In genomic region chr17:45266372-45266926, GRCh38 we compare ENCODE assay signal across 25 cellular contexts. TPM values are rescaled to one million over a fixed set of nuclear protein-coding genes. Genes with fewer than 3 reads are reported as not detected.
DNase-seq lines count a peak whose midpoint lies in the region; ATAC-seq and TF ChIP-seq lines count a peak whose summit lies in the region.
"Had no signal": no experiment of that assay in that cellular context is flagged by ENCODE, and none has a peak within 500 bp of the region (broad histone marks: within the 10 kb centered on the region; RNA-seq: fewer than 3 reads in every experiment).

No MANE protein-coding gene starts in this region.

- in situ Hi-C loops in IMR-90 (cut with MboI; ENCODE audit: low sequenced_read_pairs): no loop called here

- no peak for TF ChIP-seq CTCF in IMR-90 (conservative IDR thresholded peaks at IDR 0.05; ENCODE audit: low read depth, low read length)

- H2BK12ac ChIP-seq in mesenchymal stem cell (ENCODE audit: low read length in 2 of 2): no peak overlapping the region

- H3K27ac ChIP-seq in IMR-90 (ENCODE audit: insufficient read depth, low read length) (peak overlapping the region; percentile 2; the same call in 1 of the 2 replicates), mesenchymal stem cell (ENCODE audit: low read length, poor library complexity, severe bottlenecking) (peak overlapping the region; percentile 67)
- H3K27ac ChIP-seq: uterus had no signal

- H2BK20ac ChIP-seq in IMR-90 (ENCODE audit: low read depth, low read length): no peak overlapping the region

- no peak overlapping the region for H3K4me3 Mint-ChIP-seq in activated naive CD4-positive, alpha-beta T cell treated with anti-CD3 and anti-CD28 coated beads for 36 hours
- no peak overlapping the region for H3K4me3 Mint-ChIP-seq in activated naive CD4-positive, alpha-beta T cell treated with anti-CD3 and anti-CD28 coated beads, Interleukin-2, amount 10 ng/mL, durations not matched to agents 7 days and 5 days
- no peak overlapping the region for H3K4me3 Mint-ChIP-seq in stimulated activated effector memory CD8-positive, alpha-beta T cell treated with anti-CD3 and anti-CD28 coated beads, Interleukin-12 subunit alpha, Interleukin-12 subunit beta, amount 100 ng/mL, for 72 hours
- H3K4me3 Mint-ChIP-seq in immature natural killer cell: no peak overlapping the region
- H3K4me3 Mint-ChIP-seq: activated CD4-positive, alpha-beta T cell treated with anti-CD3 and anti-CD28 coated beads, Interleukin-2, amount 10 ng/mL, durations not matched to agents 24 days and 14 days; CD8-positive, alpha-beta memory T cell; memory B cell; natural killer cell treated with Interleukin-12 subunit alpha and Interleukin-12 subunit beta and Interleukin-15 and Interleukin-18, amount 100 ng/mL, for 72 hours; T-cell had no signal

- POLR2A ChIA-PET in IMR-90 (lab: Charles Lee; ENCODE audit: unreplicated experiment): no interaction called here

- H2BK120ac ChIP-seq in IMR-90 (ENCODE audit: low read depth, low read length): no peak overlapping the region
- no peak overlapping the region for H2BK120ac ChIP-seq in mesenchymal stem cell (ENCODE audit: low read depth, low read length)

- no peak overlapping the region for H4K5ac ChIP-seq in IMR-90 (ENCODE audit: low read depth, low read length)

- no peak for DNase-seq in activated naive CD4-positive, alpha-beta T cell treated with anti-CD3 and anti-CD28 coated beads for 36 hours
- DNase-seq in activated naive CD4-positive, alpha-beta T cell treated with anti-CD3 and anti-CD28 coated beads, Interleukin-2, amount 10 ng/mL, durations not matched to agents 7 days and 5 days: no peak
- DNase-seq in IMR-90 (no peak), mesenchymal stem cell (no peak), immature natural killer cell (no peak)
- DNase-seq in stimulated activated effector memory CD8-positive, alpha-beta T cell treated with anti-CD3 and anti-CD28 coated beads, Interleukin-12 subunit alpha, Interleukin-12 subunit beta, amount 100 ng/mL, for 72 hours (ENCODE audit: low spot score in 2 of 2): no peak
- DNase-seq in stimulated activated CD4-positive, alpha-beta T cell treated with anti-CD3 and anti-CD28 coated beads, Interleukin-4, amount 100 ng/mL, for 24 hours: no peak
- DNase-seq: activated CD4-positive, alpha-beta T cell treated with anti-CD3 and anti-CD28 coated beads, Interleukin-2, amount 10 ng/mL, durations not matched to agents 24 days and 14 days; activated effector memory CD4-positive, alpha-beta T cell treated with Interleukin-2 at 50 U/mL for 16 hours; caudate nucleus; CD8-positive, alpha-beta memory T cell; effector CD4-positive, alpha-beta T cell; Karpas-422; NCI-H1930; NCI-H2227 treated with DMSO at 0.1 percent for 48 hours; NCI-H82; SHP77 treated with DMSO at 0.1 percent for 48 hours; T-cell; uterus had no signal

- H3K4me2 ChIP-seq in IMR-90 (ENCODE audit: low read depth, low read length) (no peak overlapping the region), mesenchymal stem cell (ENCODE audit: low read length, poor library complexity, severe bottlenecking) (no peak overlapping the region)

- H3K79me1 ChIP-seq in IMR-90 (ENCODE audit: low read depth in 1 of 2, low read length in 2 of 2): no peaks in the 10 kb centered on the region; a peak in 1 of 4 replicates
- peaks cover 17% of the 10 kb centered on the region for H3K79me1 ChIP-seq in mesenchymal stem cell (replicated peaks; ENCODE audit: low read length, poor library complexity, severe bottlenecking)

- no peak overlapping the region for H4K91ac ChIP-seq in IMR-90 (ENCODE audit: insufficient read depth, low read depth, low read length)
- H4K91ac ChIP-seq in mesenchymal stem cell (ENCODE audit: low read length): no peak overlapping the region

- H3K36me3 ChIP-seq in IMR-90 (ENCODE audit: control insufficient read depth, insufficient read depth, low read length): peaks cover 65% of the 10 kb centered on the region
- H3K36me3 ChIP-seq in mesenchymal stem cell (ENCODE audit: control insufficient read depth in 1 of 2, insufficient read depth in 2 of 2, low read depth in 1 of 2, low read length in 2 of 2): peaks cover 68 to 89% of the 10 kb centered on the region in 2 experiments
- H3K36me3 ChIP-seq: uterus had no signal

- WGBS in IMR-90 (ENCODE audit: extremely low coverage in 2 of 2, insufficient read length in 1 of 2), 2 experiments: 97% methylated on average over 8 of the region's 13 CpGs; no CpG with 5 or more reads in 1 of the 2 experiments
- 98% methylated on average over 12 of the region's 13 CpGs for WGBS in mesenchymal stem cell

- H3K18ac ChIP-seq in IMR-90 (ENCODE audit: low read depth, low read length) (no peak overlapping the region), mesenchymal stem cell (ENCODE audit: low read depth in 1 of 2, low read length in 2 of 2) (no peak overlapping the region)

- CTCF ChIA-PET in activated naive CD4-positive, alpha-beta T cell treated with anti-CD3 and anti-CD28 coated beads for 36 hours (lab: Charles Lee): interaction anchor here (0.6 to 1.5 kb wide), 6 partner anchors 9 to 131 kb away, joined by 3 to 5 read pairs (median 4); partner anchors contain the start of gene ACBD4
- CTCF ChIA-PET in activated naive CD4-positive, alpha-beta T cell treated with anti-CD3 and anti-CD28 coated beads, Interleukin-2, amount 10 ng/mL, durations not matched to agents 7 days and 5 days (lab: Charles Lee): interaction anchor here (1.4 to 5.6 kb wide), 3 partner anchors 10 to 119 kb away, joined by 3 to 39 read pairs (median 16); no protein-coding TSS in a partner anchor
- CTCF ChIA-PET in IMR-90 (lab: Yijun Ruan, JAX): no interaction called here

- intact Hi-C loops in activated naive CD4-positive, alpha-beta T cell treated with anti-CD3 and anti-CD28 coated beads for 36 hours (cut with micrococcal nuclease): no loop called here
- intact Hi-C loops in IMR-90 (cut with micrococcal nuclease): no loop called here

- no peak for TF ChIP-seq RAD21 in IMR-90 (IDR thresholded peaks at IDR 0.05; ENCODE audit: low read length)

- BruUV-seq in IMR-90 (replicated peaks; lab: Mats Ljungman, UMichigan): no TSS peak

- H2BK15ac ChIP-seq in IMR-90 (ENCODE audit: low read depth, low read length): no peak overlapping the region
- no peak overlapping the region for H2BK15ac ChIP-seq in mesenchymal stem cell (ENCODE audit: low read depth, poor library complexity, severe bottlenecking)

- ATAC-seq in IMR-90 (ENCODE audit: low read depth) (no peak), HG03280 (IDR thresholded peaks at IDR 0.05; ENCODE audit: unreplicated experiment) (no peak)
- no peak for ATAC-seq in stimulated activated effector memory CD8-positive, alpha-beta T cell treated with anti-CD3 and anti-CD28 coated beads, Interleukin-12 subunit alpha, Interleukin-12 subunit beta, amount 100 ng/mL, for 72 hours
- ATAC-seq: natural killer cell treated with Interleukin-12 subunit alpha and Interleukin-12 subunit beta and Interleukin-15 and Interleukin-18, amount 100 ng/mL, for 72 hours; T-cell had no signal

- H4K20me1 ChIP-seq in IMR-90 (ENCODE audit: insufficient read depth, low read length): peaks cover 12% of the 10 kb centered on the region

- H3K23ac ChIP-seq in IMR-90 (ENCODE audit: low read depth, low read length): no peak overlapping the region
- no peak overlapping the region for H3K23ac ChIP-seq in mesenchymal stem cell (ENCODE audit: low read length in 2 of 2)

- H3K4me1 Mint-ChIP-seq in activated naive CD4-positive, alpha-beta T cell treated with anti-CD3 and anti-CD28 coated beads for 36 hours (ENCODE audit: low read depth): peaks cover 28% of the 10 kb centered on the region
- peaks cover 16% of the 10 kb centered on the region for H3K4me1 Mint-ChIP-seq in activated naive CD4-positive, alpha-beta T cell treated with anti-CD3 and anti-CD28 coated beads, Interleukin-2, amount 10 ng/mL, durations not matched to agents 7 days and 5 days
- peaks cover 31% of the 10 kb centered on the region for H3K4me1 Mint-ChIP-seq in stimulated activated effector memory CD8-positive, alpha-beta T cell treated with anti-CD3 and anti-CD28 coated beads, Interleukin-12 subunit alpha, Interleukin-12 subunit beta, amount 100 ng/mL, for 72 hours
- H3K4me1 Mint-ChIP-seq in immature natural killer cell: peaks cover 5 to 9% of the 10 kb centered on the region in 2 donors

- H3K9ac ChIP-seq in IMR-90 (ENCODE audit: low read depth, low read length): no peak overlapping the region
- H3K9ac ChIP-seq in mesenchymal stem cell (ENCODE audit: low read length): no peak overlapping the region

- no peaks in the 10 kb centered on the region for H3K9me3 Mint-ChIP-seq in activated naive CD4-positive, alpha-beta T cell treated with anti-CD3 and anti-CD28 coated beads for 36 hours
- no peaks in the 10 kb centered on the region for H3K9me3 Mint-ChIP-seq in activated naive CD4-positive, alpha-beta T cell treated with anti-CD3 and anti-CD28 coated beads, Interleukin-2, amount 10 ng/mL, durations not matched to agents 7 days and 5 days
- H3K9me3 Mint-ChIP-seq in stimulated activated effector memory CD8-positive, alpha-beta T cell treated with anti-CD3 and anti-CD28 coated beads, Interleukin-12 subunit alpha, Interleukin-12 subunit beta, amount 100 ng/mL, for 72 hours: no peaks in the 10 kb centered on the region
- no peaks in the 10 kb centered on the region for H3K9me3 Mint-ChIP-seq in immature natural killer cell
- H3K9me3 Mint-ChIP-seq: activated CD4-positive, alpha-beta T cell treated with anti-CD3 and anti-CD28 coated beads, Interleukin-2, amount 10 ng/mL, durations not matched to agents 24 days and 14 days; CD8-positive, alpha-beta memory T cell; memory B cell; natural killer cell treated with Interleukin-12 subunit alpha and Interleukin-12 subunit beta and Interleukin-15 and Interleukin-18, amount 100 ng/mL, for 72 hours; T-cell had no signal

- H2AK9ac ChIP-seq in IMR-90 (replicated peaks; ENCODE audit: low read depth, low read length, poor library complexity): peak overlapping the region; percentile 45

- H3K4me1 ChIP-seq in IMR-90 (ENCODE audit: control insufficient read depth, insufficient read depth, low read length) (peaks cover 26% of the 10 kb centered on the region), mesenchymal stem cell (ENCODE audit: control insufficient read depth, insufficient read depth, low read depth, low read length) (peaks cover 58% of the 10 kb centered on the region)

- H3K4me3 ChIP-seq in IMR-90 (ENCODE audit: insufficient read depth, low read depth, low read length) (no peak overlapping the region), mesenchymal stem cell (ENCODE audit: insufficient read depth in 1 of 2, low read depth in 1 of 2, low read length in 2 of 2) (no peak overlapping the region)
- H3K4me3 ChIP-seq: uterus had no signal

- H3K9me3 ChIP-seq in IMR-90 (ENCODE audit: control insufficient read depth, insufficient read depth, low read length): no peaks in the 10 kb centered on the region
- H3K9me3 ChIP-seq in mesenchymal stem cell (ENCODE audit: control insufficient read depth, low read length): no peaks in the 10 kb centered on the region
- H3K9me3 ChIP-seq: uterus had no signal

- H2BK5ac ChIP-seq in IMR-90 (ENCODE audit: low read depth, low read length, poor library complexity, severe bottlenecking) (no peak overlapping the region), mesenchymal stem cell (ENCODE audit: low read depth, low read length, poor library complexity, severe bottlenecking) (no peak overlapping the region)

- no peaks in the 10 kb centered on the region for H3K27me3 Mint-ChIP-seq in activated naive CD4-positive, alpha-beta T cell treated with anti-CD3 and anti-CD28 coated beads for 36 hours (ENCODE audit: low read depth)
- H3K27me3 Mint-ChIP-seq in activated naive CD4-positive, alpha-beta T cell treated with anti-CD3 and anti-CD28 coated beads, Interleukin-2, amount 10 ng/mL, durations not matched to agents 7 days and 5 days: no peaks in the 10 kb centered on the region
- peaks cover 0 to 2% (median 0%) of the 10 kb centered on the region in 3 donors for H3K27me3 Mint-ChIP-seq in immature natural killer cell (ENCODE audit: low read depth in 3 of 3)
- H3K27me3 Mint-ChIP-seq: activated CD4-positive, alpha-beta T cell treated with anti-CD3 and anti-CD28 coated beads, Interleukin-2, amount 10 ng/mL, durations not matched to agents 24 days and 14 days; CD8-positive, alpha-beta memory T cell; memory B cell; natural killer cell treated with Interleukin-12 subunit alpha and Interleukin-12 subunit beta and Interleukin-15 and Interleukin-18, amount 100 ng/mL, for 72 hours; T-cell had no signal

- H3K56ac ChIP-seq in IMR-90 (ENCODE audit: extremely low read depth, insufficient read depth, low read length): no peak overlapping the region

- H3K9me1 ChIP-seq in IMR-90 (ENCODE audit: insufficient read depth, low read length): peaks cover 3% of the 10 kb centered on the region; the same call in 1 of the 2 replicates

- peak overlapping the region; percentile 54 for H3K27ac Mint-ChIP-seq in activated naive CD4-positive, alpha-beta T cell treated with anti-CD3 and anti-CD28 coated beads for 36 hours
- no peak overlapping the region for H3K27ac Mint-ChIP-seq in activated naive CD4-positive, alpha-beta T cell treated with anti-CD3 and anti-CD28 coated beads, Interleukin-2, amount 10 ng/mL, durations not matched to agents 7 days and 5 days
- peak overlapping the region; percentile 78 for H3K27ac Mint-ChIP-seq in stimulated activated effector memory CD8-positive, alpha-beta T cell treated with anti-CD3 and anti-CD28 coated beads, Interleukin-12 subunit alpha, Interleukin-12 subunit beta, amount 100 ng/mL, for 72 hours
- peak overlapping the region in 1 of 6 donors; percentile 69 for H3K27ac Mint-ChIP-seq in immature natural killer cell
- H3K27ac Mint-ChIP-seq: memory B cell; natural killer cell treated with Interleukin-12 subunit alpha and Interleukin-12 subunit beta and Interleukin-15 and Interleukin-18, amount 100 ng/mL, for 72 hours had no signal

- H2AFZ ChIP-seq in IMR-90 (replicated peaks; ENCODE audit: low read length, poor library complexity) (no peak overlapping the region), mesenchymal stem cell (ENCODE audit: low read depth, low read length) (no peak overlapping the region)

- H2AK5ac ChIP-seq in IMR-90 (ENCODE audit: low read depth, low read length) (peak overlapping the region; percentile 21; the same call in 1 of the 2 replicates), mesenchymal stem cell (ENCODE audit: low read length, severe bottlenecking) (peak overlapping the region; percentile 22)

- H4K8ac ChIP-seq in IMR-90 (ENCODE audit: low read depth in 2 of 2, low read length in 2 of 2) (no peak overlapping the region), mesenchymal stem cell (ENCODE audit: low read length) (no peak overlapping the region)

- dilution Hi-C loops in IMR-90 (cut with HindIII; ENCODE audit: low sequenced_read_pairs, unreplicated experiment): no loop called here

- peak overlapping the region; percentile 30; the same call in 1 of the 2 replicates for H3K14ac ChIP-seq in IMR-90 (replicated peaks; ENCODE audit: low read depth, low read length)
- H3K14ac ChIP-seq in mesenchymal stem cell (ENCODE audit: low read length in 2 of 2): no peak overlapping the region

- peaks cover 40% of the 10 kb centered on the region for H3K36me3 Mint-ChIP-seq in activated naive CD4-positive, alpha-beta T cell treated with anti-CD3 and anti-CD28 coated beads for 36 hours (ENCODE audit: low read depth)
- peaks cover 49% of the 10 kb centered on the region for H3K36me3 Mint-ChIP-seq in activated naive CD4-positive, alpha-beta T cell treated with anti-CD3 and anti-CD28 coated beads, Interleukin-2, amount 10 ng/mL, durations not matched to agents 7 days and 5 days
- peaks cover 98% of the 10 kb centered on the region for H3K36me3 Mint-ChIP-seq in stimulated activated effector memory CD8-positive, alpha-beta T cell treated with anti-CD3 and anti-CD28 coated beads, Interleukin-12 subunit alpha, Interleukin-12 subunit beta, amount 100 ng/mL, for 72 hours
- peaks cover 0 to 25% (median 4%) of the 10 kb centered on the region in 3 donors for H3K36me3 Mint-ChIP-seq in immature natural killer cell
- H3K36me3 Mint-ChIP-seq: natural killer cell treated with Interleukin-12 subunit alpha and Interleukin-12 subunit beta and Interleukin-15 and Interleukin-18, amount 100 ng/mL, for 72 hours had no signal

- H3K4ac ChIP-seq in IMR-90 (ENCODE audit: low read depth, low read length) (peak overlapping the region; percentile 20; the same call in 1 of the 2 replicates), mesenchymal stem cell (ENCODE audit: low read depth in 1 of 2, low read length in 2 of 2) (no peak overlapping the region)

- H3K27me3 ChIP-seq in IMR-90 (ENCODE audit: control insufficient read depth, insufficient read depth, low read length) (no peaks in the 10 kb centered on the region), mesenchymal stem cell (ENCODE audit: control insufficient read depth in 1 of 2, insufficient read depth in 1 of 2, low read length in 2 of 2) (peaks cover 0 to 25% of the 10 kb centered on the region in 2 experiments)
- H3K27me3 ChIP-seq: uterus had no signal

- TF ChIP-seq POLR2A in IMR-90 (IDR thresholded peaks at IDR 0.05; ENCODE audit: low read depth, low read length): no peak

RNA-seq across cellular contexts. Expression of gene SPATA32, which starts 4.6 kb away (rescaled TPM):
- total RNA-seq in activated naive CD4-positive, alpha-beta T cell treated with anti-CD3 and anti-CD28 coated beads for 36 hours: under 1 TPM in 1 of 2 experiments, not detected in 1; 0.12 TPM
- total RNA-seq in IMR-90 (2012; rRNA removed): under 0.01 and 0.18 TPM in 2 replicates
- polyA plus RNA-seq in IMR-90 (2012; rRNA removed) (not detected in 2 replicates), immature natural killer cell (under 1 TPM in 1 of 3 donors, not detected in 2; 0.16 TPM)
- polyA plus RNA-seq in IMR-90 (2012; cell fraction: cytosol; rRNA removed): not detected in 2 replicates
- polyA plus RNA-seq in IMR-90 (2012; cell fraction: nucleus; rRNA removed; ENCODE audit: low replicate concordance): 0.09 TPM in 1 of 2 replicates, not detected in the other
- not detected for polyA plus RNA-seq in mesenchymal stem cell (2013, experiment 1 of 2)
- not detected for polyA plus RNA-seq in mesenchymal stem cell (2013, experiment 2 of 2)
- total RNA-seq: HT-29, OCI-LY7, uterus had no signal
- polyA plus RNA-seq: esophagus had no signal

RNA-seq across cellular contexts. Expression of gene FMNL1, which starts 44.8 kb away (rescaled TPM):
- total RNA-seq in activated naive CD4-positive, alpha-beta T cell treated with anti-CD3 and anti-CD28 coated beads for 36 hours: 100 to 1,000 TPM; 228 to 242 TPM
- 0.36 and 0.56 TPM in 2 replicates for total RNA-seq in IMR-90 (2012; rRNA removed)
- polyA plus RNA-seq in IMR-90 (2012; rRNA removed): 1.4 and 2.3 TPM in 2 replicates
- 4.2 and 5.3 TPM in 2 replicates for polyA plus RNA-seq in IMR-90 (2012; cell fraction: cytosol; rRNA removed)
- 10.8 and 12.1 TPM in 2 replicates for polyA plus RNA-seq in IMR-90 (2012; cell fraction: nucleus; rRNA removed; ENCODE audit: low replicate concordance)
- 0.97 TPM for polyA plus RNA-seq in mesenchymal stem cell (2013, experiment 1 of 2)
- 0.99 TPM for polyA plus RNA-seq in mesenchymal stem cell (2013, experiment 2 of 2)
- 10 to 100 TPM; 17.6 to 66.7 (median 25.3) TPM for polyA plus RNA-seq in immature natural killer cell

RNA-seq across cellular contexts. Expression of gene MAP3K14, which starts 50.4 kb away (rescaled TPM):
- total RNA-seq in activated naive CD4-positive, alpha-beta T cell treated with anti-CD3 and anti-CD28 coated beads for 36 hours: 10 to 100 TPM; 45.5 to 52.0 TPM
- total RNA-seq in IMR-90 (2012; rRNA removed): 3.6 and 4.1 TPM in 2 replicates
- polyA plus RNA-seq in IMR-90 (2012; rRNA removed) (19.9 and 21.7 TPM in 2 replicates), immature natural killer cell (1 to 10 TPM; 1.0 to 3.4 (median 3.0) TPM)
- polyA plus RNA-seq in IMR-90 (2012; cell fraction: cytosol; rRNA removed): 11.1 and 15.2 TPM in 2 replicates
- 52.0 and 95.3 TPM in 2 replicates for polyA plus RNA-seq in IMR-90 (2012; cell fraction: nucleus; rRNA removed; ENCODE audit: low replicate concordance)
- polyA plus RNA-seq in mesenchymal stem cell (2013, experiment 1 of 2): 1.1 TPM
- 1.4 TPM for polyA plus RNA-seq in mesenchymal stem cell (2013, experiment 2 of 2)

Comparison
In these comparisons a context has a peak if more than half of its experiments do, and no peak if none do; other contexts are left out.
1. RNA of gene FMNL1, which starts 44.8 kb away (total RNA-seq): 228 to 242 TPM in activated naive CD4-positive, alpha-beta T cell treated with anti-CD3 and anti-CD28 coated beads for 36 hours; 0.36 to 0.56 TPM in IMR-90; every median in the first group is over 100 times any median in the second.